Comparison of ENCODE assay signal across 15 cellular contexts in genomic region chr11:82731691-82732277, GRCh38. TPM values are rescaled to one million over a fixed set of nuclear protein-coding genes. Genes with fewer than 3 reads are reported as not detected.
DNase-seq lines count a peak whose midpoint lies in the region; ATAC-seq and TF ChIP-seq lines count a peak whose summit lies in the region.
"Had no signal": no experiment of that assay in that cellular context is flagged by ENCODE, and none has a peak within 500 bp of the region (broad histone marks: within the 10 kb centered on the region; RNA-seq: fewer than 3 reads in every experiment).

No MANE protein-coding gene starts in this region.

- H3K4me1 Mint-ChIP-seq in CD8-positive, alpha-beta memory T cell, result peaks cover 10 to 24% (median 17%) of the 10 kb centered on the region in 3 donors
- H3K4me1 Mint-ChIP-seq in H9 (peaks cover 26 to 29% of the 10 kb centered on the region in 2 experiments), natural killer cell (no peaks in the 10 kb centered on the region)
- H3K4me1 Mint-ChIP-seq in activated CD4-positive, alpha-beta T cell treated with anti-CD3 and anti-CD28 coated beads for 36 hours, result peaks cover 10% of the 10 kb centered on the region

- ATAC-seq in natural killer cell, result no peak
- ATAC-seq in activated CD4-positive, alpha-beta T cell treated with anti-CD3 and anti-CD28 coated beads for 36 hours, result no peak
- ATAC-seq: foreskin keratinocyte had no signal

- H4K5ac ChIP-seq in H9 (ENCODE audit: insufficient read length, low read depth, low read length), result no peak overlapping the region

- H3K9me3 Mint-ChIP-seq in CD8-positive, alpha-beta memory T cell, result peaks cover 0 to 6% (median 2%) of the 10 kb centered on the region in 5 donors
- no peaks in the 10 kb centered on the region; a peak in 1 of 5 replicates for H3K9me3 Mint-ChIP-seq in H9
- no peaks in the 10 kb centered on the region for H3K9me3 Mint-ChIP-seq in natural killer cell
- no peaks in the 10 kb centered on the region for H3K9me3 Mint-ChIP-seq in activated CD4-positive, alpha-beta T cell treated with anti-CD3 and anti-CD28 coated beads for 36 hours (ENCODE audit: low read depth)

- peaks cover 4% of the 10 kb centered on the region for H3K4me1 ChIP-seq in CD8-positive, alpha-beta memory T cell (ENCODE audit: insufficient read depth, low read length)
- H3K4me1 ChIP-seq in H9 (ENCODE audit: insufficient read depth, low read length) (no peaks in the 10 kb centered on the region), ectodermal cell (ENCODE audit: control insufficient read depth, insufficient read depth, low read length) (peaks cover 6% of the 10 kb centered on the region), uterus (peaks cover 0 to 7% of the 10 kb centered on the region in 2 donors)
- H3K4me1 ChIP-seq: foreskin keratinocyte had no signal

- peaks cover 15% of the 10 kb centered on the region for H3K27me3 ChIP-seq in CD8-positive, alpha-beta memory T cell (ENCODE audit: insufficient read depth, low read length, poor library complexity, severe bottlenecking)
- H3K27me3 ChIP-seq in H9 (ENCODE audit: insufficient read depth, low read length) (peaks cover 18% of the 10 kb centered on the region; the same call in 1 of the 2 replicates), ectodermal cell (ENCODE audit: control insufficient read depth, insufficient read depth, low read length, poor library complexity, severe bottlenecking) (peaks cover 66% of the 10 kb centered on the region), uterus (no peaks in the 10 kb centered on the region)
- H3K27me3 ChIP-seq: vagina had no signal

- TF ChIP-seq CTCF in H9 (conservative IDR thresholded peaks at IDR 0.05) (no peak), natural killer cell (IDR thresholded peaks at IDR 0.05) (no peak), uterus (IDR thresholded peaks at IDR 0.05) (no peak)

- no peak overlapping the region for H3K23ac ChIP-seq in H9 (ENCODE audit: insufficient read length, low read depth, low read length)

- no peaks in the 10 kb centered on the region for H3K79me2 ChIP-seq in H9 (ENCODE audit: insufficient read depth, low read length)

- no peak overlapping the region for H3K4ac ChIP-seq in H9 (ENCODE audit: low read depth, low read length)

- H4K91ac ChIP-seq in H9 (ENCODE audit: insufficient read length, low read depth, low read length), result no peak overlapping the region

- WGBS in H9 (ENCODE audit: extremely low coverage, insufficient read length, low lambda C conversion rate), result no CpG with 5 or more reads among the region's 11 CpGs
- 17 to 23% methylated on average over 7 to 10 of the region's 11 CpGs for WGBS in ectodermal cell, 2 experiments

- H3K36me3 Mint-ChIP-seq in CD8-positive, alpha-beta memory T cell, result no peaks in the 10 kb centered on the region
- H3K36me3 Mint-ChIP-seq in H9 (ENCODE audit: insufficient read depth in 1 of 3, low read depth in 3 of 3) (no peaks in the 10 kb centered on the region; a peak in 1 of 7 replicates), natural killer cell (peaks cover 7% of the 10 kb centered on the region)
- no peaks in the 10 kb centered on the region for H3K36me3 Mint-ChIP-seq in activated CD4-positive, alpha-beta T cell treated with anti-CD3 and anti-CD28 coated beads for 36 hours (ENCODE audit: low read depth)

- no peak overlapping the region for H2BK15ac ChIP-seq in H9 (ENCODE audit: low read depth, low read length)

- H3K79me1 ChIP-seq in H9 (ENCODE audit: insufficient read depth, low read depth, low read length, poor library complexity, severe bottlenecking), result no peaks in the 10 kb centered on the region

- H4K20me1 ChIP-seq in H9 (ENCODE audit: control insufficient read depth, insufficient read depth, insufficient read length), result no peaks in the 10 kb centered on the region

- no peak overlapping the region for H3K18ac ChIP-seq in H9 (ENCODE audit: insufficient read length, low read depth, low read length)

- H3K27ac ChIP-seq in CD8-positive, alpha-beta memory T cell (ENCODE audit: low read depth, low read length), result no peak overlapping the region
- no peak overlapping the region for H3K27ac ChIP-seq in H9 (ENCODE audit: insufficient read length, low read depth, low read length)
- H3K27ac ChIP-seq in ectodermal cell (ENCODE audit: insufficient read depth, low read depth, low read length, poor library complexity, severe bottlenecking), result no peak overlapping the region
- no peak overlapping the region for H3K27ac ChIP-seq in uterus
- H3K27ac ChIP-seq: foreskin keratinocyte had no signal

- H3K4me3 ChIP-seq in CD8-positive, alpha-beta memory T cell (ENCODE audit: low read length), result no peak overlapping the region
- H3K4me3 ChIP-seq in ectodermal cell (ENCODE audit: insufficient read depth, low read depth, low read length), result peak overlapping the region; percentile 56
- no peak overlapping the region for H3K4me3 ChIP-seq in uterus

- H3K27me3 Mint-ChIP-seq in CD8-positive, alpha-beta memory T cell, result peaks cover 57 to 77% of the 10 kb centered on the region in 2 donors
- H3K27me3 Mint-ChIP-seq in H9 (ENCODE audit: low read depth), result peaks cover 82% of the 10 kb centered on the region
- peaks cover 54 to 62% of the 10 kb centered on the region in 2 donors for H3K27me3 Mint-ChIP-seq in natural killer cell (ENCODE audit: low read depth in 2 of 2)
- peaks cover 49% of the 10 kb centered on the region for H3K27me3 Mint-ChIP-seq in activated CD4-positive, alpha-beta T cell treated with anti-CD3 and anti-CD28 coated beads for 36 hours

- intact Hi-C loops in natural killer cell (cut with micrococcal nuclease), result no loop called here
- intact Hi-C loops in uterus (cut with DNase I; ENCODE audit: low total_unique reads), result no loop called here
- intact Hi-C loops in activated CD4-positive, alpha-beta T cell treated with anti-CD3 and anti-CD28 coated beads for 36 hours (cut with DNase I, micrococcal nuclease), result loop anchor here in 1 of 2 experiments (5.0 kb wide), 1 partner anchor 556 kb away; the partner anchor contains the start of gene CCDC90B

- no peaks in the 10 kb centered on the region for H3K9me3 ChIP-seq in CD8-positive, alpha-beta memory T cell (ENCODE audit: low read length)
- H3K9me3 ChIP-seq in H9 (ENCODE audit: control insufficient read depth, low read depth, low read length) (no peaks in the 10 kb centered on the region), ectodermal cell (ENCODE audit: control insufficient read depth, low read length) (no peaks in the 10 kb centered on the region), uterus (no peaks in the 10 kb centered on the region)
- H3K9me3 ChIP-seq: vagina had no signal

- no peak overlapping the region for H3K9ac ChIP-seq in H9 (ENCODE audit: extremely low read depth, insufficient read length, low read length)

- no peak overlapping the region for H2BK20ac ChIP-seq in H9 (ENCODE audit: low read depth, low read length, poor library complexity, severe bottlenecking)

- H3T11ph ChIP-seq in H9 (ENCODE audit: low read length), result no peak overlapping the region

- CTCF ChIA-PET in CD8-positive, alpha-beta memory T cell (lab: Charles Lee), result no interaction called here
- CTCF ChIA-PET in activated CD4-positive, alpha-beta T cell treated with anti-CD3 and anti-CD28 coated beads for 36 hours (lab: Charles Lee), result no interaction called here

- H3K23me2 ChIP-seq in H9 (ENCODE audit: insufficient read length, low read depth, low read length, poor library complexity, severe bottlenecking), result peaks cover 3% of the 10 kb centered on the region

- no peaks in the 10 kb centered on the region for H3K36me3 ChIP-seq in CD8-positive, alpha-beta memory T cell (ENCODE audit: insufficient read depth, low read length)
- H3K36me3 ChIP-seq in ectodermal cell (ENCODE audit: control insufficient read depth, insufficient read depth, low read length), result no peaks in the 10 kb centered on the region
- no peaks in the 10 kb centered on the region for H3K36me3 ChIP-seq in uterus
- H3K36me3 ChIP-seq: vagina had no signal

- H2BK120ac ChIP-seq in H9 (ENCODE audit: low read depth, low read length, poor library complexity, severe bottlenecking), result no peak overlapping the region

- H3K56ac ChIP-seq in H9 (ENCODE audit: insufficient read length, low read depth, low read length), result no peak overlapping the region

- H2BK5ac ChIP-seq in H9 (ENCODE audit: insufficient read length, low read length), result no peak overlapping the region

- TF ChIP-seq POLR2A in uterus (IDR thresholded peaks at IDR 0.05), result no peak

- no peak overlapping the region for H2AK5ac ChIP-seq in H9 (ENCODE audit: insufficient read length, low read length)

- no peak overlapping the region for H2BK12ac ChIP-seq in H9 (ENCODE audit: insufficient read length, low read depth, low read length)

- H2AFZ ChIP-seq in H9 (ENCODE audit: low read length), result no peak overlapping the region

- H3K14ac ChIP-seq in H9 (ENCODE audit: insufficient read depth, low read length), result no peak overlapping the region

- no peak for DNase-seq in CD8-positive, alpha-beta memory T cell
- DNase-seq in H9 (no peak), natural killer cell (no peak), uterus (no peak), hippocampal formation (lab: John Stamatoyannopoulos, UW) (no peak)
- DNase-seq in activated CD4-positive, alpha-beta T cell treated with anti-CD3 and anti-CD28 coated beads for 36 hours, result no peak
- DNase-seq: activated T-cell treated with anti-CD3 and anti-CD28 coated beads, Interleukin-2, amount 50 U/mL, for 48 hours; EL; foreskin keratinocyte; IMR-90; NCI-H1092; NCI-H345; OCI-M1 had no signal

- H3K4me2 ChIP-seq in H9 (ENCODE audit: insufficient read depth, insufficient read length, low read length), result peak overlapping the region; percentile 20

- POLR2A ChIA-PET in CD8-positive, alpha-beta memory T cell (lab: Charles Lee), result no interaction called here
- POLR2A ChIA-PET in activated CD4-positive, alpha-beta T cell treated with anti-CD3 and anti-CD28 coated beads for 36 hours (lab: Charles Lee), result interaction anchor here (0.7 kb wide), 1 partner anchor 561 kb away, joined by 3 read pairs; no protein-coding TSS in a partner anchor

- H4K8ac ChIP-seq in H9 (replicated peaks; ENCODE audit: insufficient read length, low read depth, low read length), result no peak overlapping the region

- peak overlapping the region in 5 of 7 donors; percentile 32 to 52 (median 49) for H3K4me3 Mint-ChIP-seq in CD8-positive, alpha-beta memory T cell
- H3K4me3 Mint-ChIP-seq in H9, result peak overlapping the region; percentile 45 to 48
- peak overlapping the region; percentile 33 for H3K4me3 Mint-ChIP-seq in natural killer cell
- H3K4me3 Mint-ChIP-seq in activated CD4-positive, alpha-beta T cell treated with anti-CD3 and anti-CD28 coated beads for 36 hours, result no peak overlapping the region

- no peak overlapping the region for H3K27ac Mint-ChIP-seq in CD8-positive, alpha-beta memory T cell
- H3K27ac Mint-ChIP-seq in H9 (no peak overlapping the region), natural killer cell (no peak overlapping the region)
- H3K27ac Mint-ChIP-seq in activated CD4-positive, alpha-beta T cell treated with anti-CD3 and anti-CD28 coated beads for 36 hours, result no peak overlapping the region

RNA-seq across cellular contexts. Expression of gene FAM181B, which starts 1.9 kb away (rescaled TPM):
- not detected for total RNA-seq in CD8-positive, alpha-beta memory T cell
- not detected for polyA plus RNA-seq in CD8-positive, alpha-beta memory T cell
- total RNA-seq in H9 (2021), result 0.13 and 0.44 TPM in 2 replicates
- 3.5 TPM for polyA plus RNA-seq in ectodermal cell (2013, experiment 1 of 4)
- polyA plus RNA-seq in ectodermal cell (2013, experiment 2 of 4), result 3.7 TPM
- 3.9 TPM for polyA plus RNA-seq in ectodermal cell (2013, experiment 3 of 4)
- polyA plus RNA-seq in ectodermal cell (2013, experiment 4 of 4), result 4.1 TPM
- not detected for total RNA-seq in natural killer cell
- 1 to 10 TPM in 1 of 4 donors, under 1 TPM in 2, not detected in 1; 0.26 to 5.7 (median 0.91) TPM for total RNA-seq in uterus
- not detected for total RNA-seq in activated CD4-positive, alpha-beta T cell treated with anti-CD3 and anti-CD28 coated beads for 36 hours
- total RNA-seq: IMR-90 had no signal
- polyA plus RNA-seq: IMR-90 had no signal
